Comparison of ENCODE assay signal across 8 cellular contexts in genomic region chr7:33895025-33895804, GRCh38. TPM values are rescaled to one million over a fixed set of nuclear protein-coding genes. Genes with fewer than 3 reads are reported as not detected.
DNase-seq lines count a peak whose midpoint lies in the region; ATAC-seq and TF ChIP-seq lines count a peak whose summit lies in the region.

No MANE protein-coding gene starts in this region.

- DNase-seq in C1 segment of cervical spinal cord (lab: John Stamatoyannopoulos, UW) (peak in 13 of 14 donors; percentile 13 to 78 (median 55)), NCI-H526 (lab: John Stamatoyannopoulos, UW) (peak; percentile 56 to 88), colonic mucosa (peak; percentile 87), lung (ENCODE audit: low spot score) (peak; percentile 81)
- DNase-seq in activated CD4-positive, alpha-beta T cell treated with anti-CD3 and anti-CD28 coated beads, Interleukin-2, amount 50 U/mL, for 1 hour = peak; percentile 60
- peak; percentile 45 for DNase-seq in stimulated activated CD8-positive, alpha-beta memory T cell treated with anti-CD3 and anti-CD28 coated beads, Interleukin-12 subunit alpha, Interleukin-12 subunit beta, amount 100 ng/mL, for 1 hour (ENCODE audit: low read depth)

- H3K27ac ChIP-seq in colonic mucosa = no peak overlapping the region
- H3K27ac ChIP-seq in lung (ENCODE audit: low read depth in 1 of 2, low read length in 1 of 2) = no peak overlapping the region

- H3K9me3 ChIP-seq in colonic mucosa (no peaks in the 10 kb centered on the region), lung (ENCODE audit: control insufficient read depth in 2 of 2, insufficient read depth in 1 of 2, low read length in 1 of 2) (no peaks in the 10 kb centered on the region)

- TF ChIP-seq CTCF in colonic mucosa (IDR thresholded peaks at IDR 0.05) = peak; percentile 92
- TF ChIP-seq CTCF in lung (IDR thresholded peaks at IDR 0.05; ENCODE audit: control extremely low read depth, extremely low read depth) = peak; percentile 73

- no peaks in the 10 kb centered on the region for H3K27me3 ChIP-seq in colonic mucosa
- H3K27me3 ChIP-seq in lung (ENCODE audit: control insufficient read depth, insufficient read depth) = no peaks in the 10 kb centered on the region

- H3K4me1 ChIP-seq in colonic mucosa (no peaks in the 10 kb centered on the region), lung (ENCODE audit: control insufficient read depth in 2 of 2, insufficient read depth in 2 of 2, low read length in 2 of 2) (no peaks in the 10 kb centered on the region)

- no peaks in the 10 kb centered on the region for H3K36me3 ChIP-seq in colonic mucosa
- no peaks in the 10 kb centered on the region for H3K36me3 ChIP-seq in lung (ENCODE audit: control insufficient read depth in 2 of 2, insufficient read depth in 2 of 2, low read length in 2 of 2)

- H3K4me3 ChIP-seq in colonic mucosa (no peak overlapping the region), lung (no peak overlapping the region)

- H3K9ac ChIP-seq in colonic mucosa (ENCODE audit: low read depth in 2 of 2, low read length in 2 of 2) = no peak overlapping the region

- WGBS in lung, 2 donors = 21 to 22% methylated on average over 17 of the region's 17 CpGs

- ATAC-seq in GM19324 (IDR thresholded peaks at IDR 0.05; ENCODE audit: low FRiP score, unreplicated experiment) (peak; percentile 98), HG03378 (IDR thresholded peaks at IDR 0.05; ENCODE audit: unreplicated experiment) (peak; percentile 89), lung (ENCODE audit: insufficient read depth, low FRiP score) (peak; percentile 78)

- intact Hi-C loops in colonic mucosa (cut with DNase I) = loop anchor here (5.0 kb wide), 1 partner anchor 138 kb away; no protein-coding TSS in a partner anchor

RNA-seq across cellular contexts. Expression of gene BMPER, which starts 10.1 kb away (rescaled TPM):
- 1 to 10 TPM in 1 of 2 donors, under 1 TPM in 1; 0.85 to 1.3 TPM for total RNA-seq in colonic mucosa
- total RNA-seq in lung = 10 to 100 TPM; 13.8 to 51.0 TPM
- polyA plus RNA-seq in lung = 1 to 10 TPM; 3.7 to 4.2 TPM

Comparison
In these comparisons a context has a peak if more than half of its experiments do, and no peak if none do; other contexts are left out.
1. RNA of gene BMPER, which starts 10.1 kb away (total RNA-seq): 13.8 to 51.0 TPM in lung; 0.85 to 1.3 TPM in colonic mucosa; every median in the first group is over 4 times any median in the second.
2. Peak in every context shown above with its lines, with median percentiles within 50 percentile points of each other: DNase-seq and ATAC-seq.